In genomic region chr3:159860727-159861126, GRCh38 we compare ENCODE assay signal across 1 cellular context.
TF ChIP-seq lines count a peak whose summit lies in the region.

No MANE protein-coding gene starts in this region.

TF ChIP-seq in GM23338, 12 proteins besides CTCF, POLR2A, EP300 and RAD21 (continued from another document):
- TF ChIP-seq ZNF462 (CRISPR knock-in tag; IDR thresholded peaks at IDR 0.05) (no peak), EZH2phosphoT487 (IDR thresholded peaks at IDR 0.05; ENCODE audit: unreplicated experiment) (no peak), STAT1 (IDR thresholded peaks at IDR 0.05; ENCODE audit: unreplicated experiment) (no peak), ZNF331 (CRISPR knock-in tag; IDR thresholded peaks at IDR 0.05; ENCODE audit: low read depth) (no peak), ZNF114 (CRISPR knock-in tag; IDR thresholded peaks at IDR 0.05) (no peak), CREB1 (CRISPR knock-in tag; IDR thresholded peaks at IDR 0.05; ENCODE audit: low read depth) (no peak)
TF ChIP-seq in GM23338: peak in this region for 0.
